Comparison of ENCODE assay signal across 1 cellular context in the genomic region with DNA sequence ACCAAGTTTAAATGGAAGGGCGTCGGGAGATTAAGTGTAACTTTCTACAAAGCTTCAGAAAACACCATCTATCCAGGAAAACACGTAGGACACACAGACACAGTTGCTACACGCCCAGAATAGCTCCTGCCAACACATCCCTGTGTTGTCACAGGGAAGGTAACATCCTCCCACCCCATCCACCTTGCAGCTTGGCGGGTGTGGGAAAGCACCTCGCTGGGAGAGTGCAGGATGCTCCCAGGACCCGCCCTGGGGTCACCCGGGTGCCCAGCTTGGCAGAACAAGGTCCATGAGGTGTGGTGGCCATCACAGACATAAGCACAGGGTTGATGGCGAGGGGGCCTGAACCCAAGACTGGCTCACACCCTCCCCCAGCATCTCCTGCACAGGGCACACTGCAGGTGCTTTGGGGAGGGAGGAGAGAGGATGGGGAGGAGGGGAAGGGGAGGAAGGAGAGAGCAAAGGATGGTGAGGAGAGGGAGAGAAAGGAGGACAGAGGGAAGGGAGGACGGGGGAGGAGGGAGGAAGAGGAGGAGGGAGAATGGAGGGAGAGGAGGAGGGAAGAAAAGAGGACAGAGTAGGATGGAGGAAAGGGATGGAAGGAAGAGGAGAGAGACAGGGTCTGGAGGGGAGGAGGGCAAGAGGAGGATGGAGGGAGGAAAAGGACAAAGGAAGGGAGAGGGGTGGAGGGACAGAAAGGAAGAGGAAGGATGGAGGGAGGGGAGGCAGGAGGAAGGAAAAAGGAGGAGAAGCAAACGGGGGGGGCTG.
TF ChIP-seq lines count a peak whose summit lies in the region.

No MANE protein-coding gene starts in this region.

TF ChIP-seq in K562, 482 proteins besides CTCF, POLR2A, EP300 and RAD21 (continued from another document):
- TF ChIP-seq, protein P1, sequence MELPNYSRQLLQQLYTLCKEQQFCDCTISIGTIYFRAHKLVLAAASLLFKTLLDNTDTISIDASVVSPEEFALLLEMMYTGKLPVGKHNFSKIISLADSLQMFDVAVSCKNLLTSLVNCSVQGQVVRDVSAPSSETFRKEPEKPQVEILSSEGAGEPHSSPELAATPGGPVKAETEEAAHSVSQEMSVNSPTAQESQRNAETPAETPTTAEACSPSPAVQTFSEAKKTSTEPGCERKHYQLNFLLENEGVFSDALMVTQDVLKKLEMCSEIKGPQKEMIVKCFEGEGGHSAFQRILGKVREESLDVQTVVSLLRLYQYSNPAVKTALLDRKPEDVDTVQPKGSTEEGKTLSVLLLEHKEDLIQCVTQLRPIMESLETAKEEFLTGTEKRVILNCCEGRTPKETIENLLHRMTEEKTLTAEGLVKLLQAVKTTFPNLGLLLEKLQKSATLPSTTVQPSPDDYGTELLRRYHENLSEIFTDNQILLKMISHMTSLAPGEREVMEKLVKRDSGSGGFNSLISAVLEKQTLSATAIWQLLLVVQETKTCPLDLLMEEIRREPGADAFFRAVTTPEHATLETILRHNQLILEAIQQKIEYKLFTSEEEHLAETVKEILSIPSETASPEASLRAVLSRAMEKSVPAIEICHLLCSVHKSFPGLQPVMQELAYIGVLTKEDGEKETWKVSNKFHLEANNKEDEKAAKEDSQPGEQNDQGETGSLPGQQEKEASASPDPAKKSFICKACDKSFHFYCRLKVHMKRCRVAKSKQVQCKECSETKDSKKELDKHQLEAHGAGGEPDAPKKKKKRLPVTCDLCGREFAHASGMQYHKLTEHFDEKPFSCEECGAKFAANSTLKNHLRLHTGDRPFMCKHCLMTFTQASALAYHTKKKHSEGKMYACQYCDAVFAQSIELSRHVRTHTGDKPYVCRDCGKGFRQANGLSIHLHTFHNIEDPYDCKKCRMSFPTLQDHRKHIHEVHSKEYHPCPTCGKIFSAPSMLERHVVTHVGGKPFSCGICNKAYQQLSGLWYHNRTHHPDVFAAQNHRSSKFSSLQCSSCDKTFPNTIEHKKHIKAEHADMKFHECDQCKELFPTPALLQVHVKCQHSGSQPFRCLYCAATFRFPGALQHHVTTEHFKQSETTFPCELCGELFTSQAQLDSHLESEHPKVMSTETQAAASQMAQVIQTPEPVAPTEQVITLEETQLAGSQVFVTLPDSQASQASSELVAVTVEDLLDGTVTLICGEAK (IDR thresholded peaks at IDR 0.05), result no peak
- TF ChIP-seq, protein P1 (CRISPR knock-in tag; IDR thresholded peaks at IDR 0.05), result no peak
- TF ChIP-seq GATA2 (CRISPR knock-in tag; IDR thresholded peaks at IDR 0.05), result no peak
